20 cellular contexts compared by ENCODE assay signal in the genomic region with DNA sequence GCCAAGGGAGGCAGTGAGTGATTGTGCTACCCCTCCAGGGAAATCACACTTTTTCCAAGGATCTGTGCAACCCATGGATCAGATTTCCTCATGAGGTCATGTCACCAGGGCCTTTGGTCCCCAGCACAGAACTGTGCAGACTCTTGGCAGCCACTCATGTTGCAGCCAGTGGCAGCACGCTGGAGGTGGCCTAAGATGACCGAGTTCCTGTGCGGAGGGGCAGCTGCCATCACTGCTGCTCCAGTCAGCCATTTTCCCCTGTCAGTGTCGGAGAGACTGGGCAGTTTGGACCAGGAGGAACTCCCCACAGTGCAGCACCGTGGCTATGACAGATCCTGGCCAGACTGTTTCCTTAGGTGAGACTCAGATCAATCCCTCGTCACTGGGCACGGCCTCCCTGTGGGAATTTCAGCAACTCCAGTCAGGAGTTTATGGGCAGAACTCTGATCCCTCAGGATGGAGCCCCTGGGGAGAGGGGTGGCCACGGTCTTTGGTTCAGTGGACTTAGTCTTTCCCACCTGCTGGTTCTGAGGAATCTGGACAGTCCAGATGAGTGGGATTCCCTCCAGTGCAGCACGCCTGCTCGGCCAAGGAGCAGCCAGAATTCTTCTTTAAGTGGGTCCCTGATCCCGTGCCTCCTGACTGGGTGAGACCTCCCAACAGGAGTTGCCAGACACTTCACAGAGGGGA.
DNase-seq lines count a peak whose midpoint lies in the region; ATAC-seq and TF ChIP-seq lines count a peak whose summit lies in the region.
"Had no signal": no experiment of that assay in that cellular context is flagged by ENCODE, and none has a peak within 500 bp of the region (broad histone marks: within the 10 kb centered on the region; RNA-seq: fewer than 3 reads in every experiment).

No MANE protein-coding gene starts in this region.

- H3K79me2 ChIP-seq in GM23338 (replicated peaks; ENCODE audit: insufficient read depth), result no peaks in the 10 kb centered on the region

- H3K4me1 ChIP-seq in GM23338 (ENCODE audit: insufficient read depth) (no peaks in the 10 kb centered on the region), Panc1 (ENCODE audit: control insufficient read depth, insufficient read depth, low read length) (no peaks in the 10 kb centered on the region)
- H3K4me1 ChIP-seq: SJSA1 had no signal

- H3K27ac ChIP-seq in GM23338 (ENCODE audit: low read depth) (no peak overlapping the region), Panc1 (ENCODE audit: low read length) (no peak overlapping the region)
- H3K27ac ChIP-seq: SJSA1 had no signal

- H3K4me3 ChIP-seq in GM23338 (no peak overlapping the region), Panc1 (ENCODE audit: low read depth in 2 of 2, low read length in 2 of 2) (no peak overlapping the region)
- H3K4me3 ChIP-seq: K562, MG63, SJSA1 had no signal

- no peaks in the 10 kb centered on the region for H3K27me3 ChIP-seq in GM23338 (ENCODE audit: insufficient read depth)
- no peaks in the 10 kb centered on the region for H3K27me3 ChIP-seq in Panc1 (ENCODE audit: control insufficient read depth, insufficient read depth, low read length)
- H3K27me3 ChIP-seq: MG63, SJSA1 had no signal

- peaks cover 17% of the 10 kb centered on the region; the same call in 1 of the 2 replicates for H3K9me2 ChIP-seq in GM23338 (ENCODE audit: insufficient read depth)

- no peak overlapping the region for H3K27ac Mint-ChIP-seq in GM23338
- H3K27ac Mint-ChIP-seq in stimulated activated memory B cell treated with anti-CD40 and anti-IgM and Interleukin-4, amounts not matched to agents 10 μg/mL and 1 μg/mL and 100 μg/mL, for 72 hours, result no peak overlapping the region
- H3K27ac Mint-ChIP-seq in activated T-helper 1 cell treated with anti-CD3 and anti-CD28 coated beads, Interleukin-12 subunit alpha, Interleukin-12 subunit beta, Interleukin-2, Interleukin-4 antibody, amounts not matched to agents 30 ng/mL and 10 ng/mL and 1 ng/mL, durations not matched to agents 14 hours and 24 hours and 36 hours, result no peak overlapping the region
- H3K27ac Mint-ChIP-seq: B cell had no signal

- no peak overlapping the region for H3K4me2 ChIP-seq in GM23338

- in situ Hi-C loops in Panc1 (cut with HindIII; ENCODE audit: low pct_unique_long_range_greater_than_20kb, low sequenced_read_pairs), result no loop called here

- H4K20me1 ChIP-seq in GM23338 (replicated peaks; ENCODE audit: insufficient read depth), result no peaks in the 10 kb centered on the region

- H3K9me3 Mint-ChIP-seq in GM23338, result peaks cover 15% of the 10 kb centered on the region; the same call in 2 of the 3 replicates
- peaks cover 7% of the 10 kb centered on the region for H3K9me3 Mint-ChIP-seq in stimulated activated memory B cell treated with anti-CD40 and anti-IgM and Interleukin-4, amounts not matched to agents 10 μg/mL and 1 μg/mL and 100 μg/mL, for 72 hours
- no peaks in the 10 kb centered on the region for H3K9me3 Mint-ChIP-seq in activated T-helper 1 cell treated with anti-CD3 and anti-CD28 coated beads, Interleukin-12 subunit alpha, Interleukin-12 subunit beta, Interleukin-2, Interleukin-4 antibody, amounts not matched to agents 30 ng/mL and 10 ng/mL and 1 ng/mL, durations not matched to agents 14 hours and 24 hours and 36 hours

- BruUV-seq in Panc1 (replicated peaks; lab: Mats Ljungman, UMichigan), result no TSS peak

- no peaks in the 10 kb centered on the region for H3K4me1 Mint-ChIP-seq in GM23338
- H3K4me1 Mint-ChIP-seq in stimulated activated memory B cell treated with anti-CD40 and anti-IgM and Interleukin-4, amounts not matched to agents 10 μg/mL and 1 μg/mL and 100 μg/mL, for 72 hours, result no peaks in the 10 kb centered on the region
- no peaks in the 10 kb centered on the region for H3K4me1 Mint-ChIP-seq in activated T-helper 1 cell treated with anti-CD3 and anti-CD28 coated beads, Interleukin-12 subunit alpha, Interleukin-12 subunit beta, Interleukin-2, Interleukin-4 antibody, amounts not matched to agents 30 ng/mL and 10 ng/mL and 1 ng/mL, durations not matched to agents 14 hours and 24 hours and 36 hours (ENCODE audit: low read depth)
- H3K4me1 Mint-ChIP-seq: B cell had no signal

- no peaks in the 10 kb centered on the region for H3K27me3 Mint-ChIP-seq in GM23338 (ENCODE audit: insufficient read depth, low read depth, poor library complexity)
- H3K27me3 Mint-ChIP-seq in stimulated activated memory B cell treated with anti-CD40 and anti-IgM and Interleukin-4, amounts not matched to agents 10 μg/mL and 1 μg/mL and 100 μg/mL, for 72 hours, result no peaks in the 10 kb centered on the region
- H3K27me3 Mint-ChIP-seq in activated T-helper 1 cell treated with anti-CD3 and anti-CD28 coated beads, Interleukin-12 subunit alpha, Interleukin-12 subunit beta, Interleukin-2, Interleukin-4 antibody, amounts not matched to agents 30 ng/mL and 10 ng/mL and 1 ng/mL, durations not matched to agents 14 hours and 24 hours and 36 hours (ENCODE audit: insufficient read depth), result no peaks in the 10 kb centered on the region
- H3K27me3 Mint-ChIP-seq: B cell had no signal

- TF ChIP-seq CTCF in GM23338 (conservative IDR thresholded peaks at IDR 0.05; ENCODE audit: low read depth in 2 of 2), result no peak
- TF ChIP-seq CTCF in Panc1 (IDR thresholded peaks at IDR 0.05), result no peak

- no peak overlapping the region for H3K4me3 Mint-ChIP-seq in GM23338
- H3K4me3 Mint-ChIP-seq in stimulated activated memory B cell treated with anti-CD40 and anti-IgM and Interleukin-4, amounts not matched to agents 10 μg/mL and 1 μg/mL and 100 μg/mL, for 72 hours, result no peak overlapping the region
- H3K4me3 Mint-ChIP-seq in activated T-helper 1 cell treated with anti-CD3 and anti-CD28 coated beads, Interleukin-12 subunit alpha, Interleukin-12 subunit beta, Interleukin-2, Interleukin-4 antibody, amounts not matched to agents 30 ng/mL and 10 ng/mL and 1 ng/mL, durations not matched to agents 14 hours and 24 hours and 36 hours, result no peak overlapping the region
- H3K4me3 Mint-ChIP-seq: B cell had no signal

- H3K9me3 ChIP-seq in Panc1 (ENCODE audit: control insufficient read depth, insufficient read depth, low read depth, low read length), result no peaks in the 10 kb centered on the region
- H3K9me3 ChIP-seq: MG63, SJSA1 had no signal

- CTCF ChIA-PET in Panc1 (lab: Charles Lee), result no interaction called here

- peaks cover 2% of the 10 kb centered on the region for H3K36me3 Mint-ChIP-seq in GM23338 (ENCODE audit: low read depth)
- H3K36me3 Mint-ChIP-seq in stimulated activated memory B cell treated with anti-CD40 and anti-IgM and Interleukin-4, amounts not matched to agents 10 μg/mL and 1 μg/mL and 100 μg/mL, for 72 hours, result no peaks in the 10 kb centered on the region
- H3K36me3 Mint-ChIP-seq in activated T-helper 1 cell treated with anti-CD3 and anti-CD28 coated beads, Interleukin-12 subunit alpha, Interleukin-12 subunit beta, Interleukin-2, Interleukin-4 antibody, amounts not matched to agents 30 ng/mL and 10 ng/mL and 1 ng/mL, durations not matched to agents 14 hours and 24 hours and 36 hours (ENCODE audit: low read depth), result no peaks in the 10 kb centered on the region

- DNase-seq in GM23338 (ENCODE audit: low spot score), result no peak
- DNase-seq in Panc1 (ENCODE audit: low read depth, low spot score), result no peak
- DNase-seq in iPS-NIHi11 (ENCODE audit: low spot score), result peak; percentile 11
- DNase-seq in NCI-H748 (lab: John Stamatoyannopoulos, UW; ENCODE audit: unreplicated experiment), result no peak
- DNase-seq in activated T-helper 1 cell treated with anti-CD3 and anti-CD28 coated beads, Interleukin-12 subunit alpha, Interleukin-12 subunit beta, Interleukin-2, Interleukin-4 antibody, amounts not matched to agents 30 ng/mL and 10 ng/mL and 1 ng/mL, durations not matched to agents 14 hours and 24 hours and 36 hours (ENCODE audit: low spot score), result no peak
- no peak for DNase-seq in Ammon's horn (ENCODE audit: low spot score)
- DNase-seq: DMS79 treated with DMSO at 0.1 percent for 48 hours; GOT3; MG63; NCI-H1048; NCI-H1417 treated with DMSO at 0.1 percent for 48 hours; NCI-H187; NCI-H446; NCI-H526 treated with DMSO at 0.1 percent for 48 hours; NK-92 treated with Interleukin-12 subunit alpha and Interleukin-12 subunit beta, amount 100 ng/mL, for 24 hours had no signal

- ATAC-seq in GM23338 (no peak), Panc1 (0 out of 2 replicates have a peak, but pooled peaks have one; percentile 34)
- ATAC-seq in stimulated activated memory B cell treated with anti-CD40 and anti-IgM and Interleukin-4, amounts not matched to agents 10 μg/mL and 1 μg/mL and 100 μg/mL, for 72 hours, result peak; percentile 47
- ATAC-seq: HCT116, K562 had no signal

- POLR2A ChIA-PET in Panc1 (lab: Charles Lee), result no interaction called here

- intact Hi-C loops in Panc1 (cut with micrococcal nuclease; ENCODE audit: unreplicated experiment), result no loop called here
- intact Hi-C loops in activated T-helper 1 cell treated with anti-CD3 and anti-CD28 coated beads, Interleukin-12 subunit alpha, Interleukin-12 subunit beta, Interleukin-2, Interleukin-4 antibody, amounts not matched to agents 30 ng/mL and 10 ng/mL and 1 ng/mL, durations not matched to agents 14 hours and 24 hours and 36 hours (cut with micrococcal nuclease), result no loop called here

- no peaks in the 10 kb centered on the region for H3F3A ChIP-seq in GM23338 (replicated peaks; ENCODE audit: low read depth)

- no peaks in the 10 kb centered on the region for H3K36me3 ChIP-seq in GM23338 (ENCODE audit: insufficient read depth)
- H3K36me3 ChIP-seq in Panc1 (ENCODE audit: control insufficient read depth, insufficient read depth, low read length), result no peaks in the 10 kb centered on the region
- H3K36me3 ChIP-seq: MG63, SJSA1 had no signal

- 0 out of 2 replicates have a peak overlapping the region, but pooled peaks have one; percentile 61 for H2AFZ ChIP-seq in GM23338
